ENCODE assay signal across 16 cellular contexts in the genomic region with DNA sequence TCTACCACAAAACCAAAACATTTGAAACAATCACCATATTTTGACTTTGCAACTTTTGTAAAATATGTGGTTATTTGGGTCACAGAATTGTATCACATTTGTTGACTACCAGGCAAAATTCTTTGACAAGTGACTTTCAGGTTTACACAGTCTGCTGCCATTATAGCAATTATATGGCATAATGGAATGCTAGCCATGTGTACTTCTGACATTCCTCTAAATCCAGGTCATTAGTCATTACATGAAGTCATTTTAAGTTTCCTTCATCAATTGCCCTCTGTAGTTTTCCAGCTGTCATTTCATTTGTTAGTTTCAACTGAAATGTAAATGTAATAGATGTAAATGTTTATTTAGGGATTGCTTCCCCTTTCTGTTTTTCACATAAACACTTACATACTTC.
DNase-seq lines count a peak whose midpoint lies in the region; ATAC-seq, FAIRE-seq and TF ChIP-seq lines count a peak whose summit lies in the region.
"Had no signal": no experiment of that assay in that cellular context is flagged by ENCODE, and none has a peak within 500 bp of the region (broad histone marks: within the 10 kb centered on the region; RNA-seq: fewer than 3 reads in every experiment).

No MANE protein-coding gene starts in this region.

- DNase-seq in H4 (ENCODE audit: low spot score) (peak; percentile 69), RPMI7951 (ENCODE audit: low read depth) (peak; percentile 6), fibroblast of mammary gland (ENCODE audit: low read depth) (peak; percentile 26), renal cortical epithelial cell (ENCODE audit: low read depth) (peak; percentile 84), Peyer's patch (no peak), pancreas (no peak), KBM-7 (no peak)
- DNase-seq: kidney, natural killer cell, NCI-H510A treated with DMSO at 0.1 percent for 48 hours, SIG-M5, small intestine had no signal

- no peak for TF ChIP-seq POLR2A in Peyer's patch (IDR thresholded peaks at IDR 0.05)

- in situ Hi-C loops in KBM-7 (cut with MboI; ENCODE audit: low pct_unique_long_range_greater_than_20kb, low sequenced_read_pairs), result no loop called here

- TF ChIP-seq CTCF in fibroblast of mammary gland (conservative IDR thresholded peaks at IDR 0.05; ENCODE audit: control insufficient read depth, insufficient read depth, low read depth, low read length) (no peak), Peyer's patch (IDR thresholded peaks at IDR 0.05) (no peak), pancreas (IDR thresholded peaks at IDR 0.05) (no peak)

- intact Hi-C loops in pancreas (cut with DNase I), result no loop called here

- ATAC-seq in pancreas, result no peak
- ATAC-seq: natural killer cell had no signal

- H3K4me1 ChIP-seq in Peyer's patch (no peaks in the 10 kb centered on the region), pancreas (no peaks in the 10 kb centered on the region)

- H3K36me3 ChIP-seq in Peyer's patch (no peaks in the 10 kb centered on the region), pancreas (no peaks in the 10 kb centered on the region)
- H3K36me3 ChIP-seq: thoracic aorta had no signal

- H3K27me3 ChIP-seq in Peyer's patch (no peaks in the 10 kb centered on the region), pancreas (no peaks in the 10 kb centered on the region)

- H3K4me3 ChIP-seq in fibroblast of mammary gland (ENCODE audit: control insufficient read depth, low read depth, low read length) (no peak overlapping the region), Peyer's patch (no peak overlapping the region), pancreas (no peak overlapping the region)
- H3K4me3 ChIP-seq: coronary artery, thoracic aorta had no signal

- no peak for FAIRE-seq in pancreas (lab: Jason Lieb, UNC)
- FAIRE-seq: frontal cortex, kidney had no signal

- no peaks in the 10 kb centered on the region for H3K9me3 ChIP-seq in Peyer's patch
- H3K9me3 ChIP-seq in pancreas, result no peaks in the 10 kb centered on the region
- H3K9me3 ChIP-seq: Caco-2, thoracic aorta had no signal

- H3K27ac ChIP-seq in Peyer's patch (no peak overlapping the region), pancreas (no peak overlapping the region)
- H3K27ac ChIP-seq: coronary artery, thoracic aorta had no signal

Comparison
In these comparisons a context has a peak if more than half of its experiments do, and no peak if none do; other contexts are left out.
1. DNase-seq: peak in H4 (single experiment), RPMI7951 (single experiment), fibroblast of mammary gland (single experiment) and renal cortical epithelial cell (single experiment); none in Peyer's patch (0 of 3), pancreas (0 of 6) and KBM-7 (single experiment).